In genomic region chr9:121055642-121056143, GRCh38 we compare ENCODE assay signal across 8 cellular contexts. TPM values are rescaled to one million over a fixed set of nuclear protein-coding genes. Genes with fewer than 3 reads are reported as not detected.
DNase-seq lines count a peak whose midpoint lies in the region; ATAC-seq and TF ChIP-seq lines count a peak whose summit lies in the region.

No MANE protein-coding gene starts in this region.

- peak; percentile 15 for DNase-seq in ACHN
- DNase-seq in GM20000 (ENCODE audit: low spot score): no peak
- DNase-seq in SK-MEL-5 (ENCODE audit: low read depth, low spot score): peak; percentile 64
- peak; percentile 71 for DNase-seq in iPS-NIHi11 (ENCODE audit: low spot score)
- no peak for DNase-seq in T-helper 2 cell
- DNase-seq in AG08395 (ENCODE audit: low spot score): no peak
- no peak for DNase-seq in midbrain (lab: John Stamatoyannopoulos, UW)

- TF ChIP-seq CTCF in GM20000 (IDR thresholded peaks at IDR 0.05; ENCODE audit: extremely low read depth, missing control alignments): peak; percentile 1

- in situ Hi-C loops in ACHN (cut with HindIII; ENCODE audit: low pct_ligation_motif_present, low pct_unique_long_range_greater_than_20kb, low sequenced_read_pairs) (no loop called here), SK-MEL-5 (cut with HindIII; ENCODE audit: low pct_unique_long_range_greater_than_20kb, low sequenced_read_pairs) (no loop called here)

- no peak for ATAC-seq in GM21825 (IDR thresholded peaks at IDR 0.05; ENCODE audit: unreplicated experiment)

RNA-seq across cellular contexts. Expression of gene C5, which starts 5.6 kb away (rescaled TPM):
- total RNA-seq in SK-MEL-5 (2014; rRNA removed; shearing (Covaris generic)): 1.8 and 1.9 TPM in 2 replicates
- 0.85 and 2.5 TPM in 2 replicates for polyA plus RNA-seq in SK-MEL-5 (2015; cell fraction: cytosol; rRNA removed)
- 5.3 and 9.1 TPM in 2 replicates for polyA plus RNA-seq in SK-MEL-5 (2015; cell fraction: nucleus; rRNA removed)

RNA-seq across cellular contexts. Expression of gene CNTRL, which starts 19.1 kb away (rescaled TPM):
- total RNA-seq in SK-MEL-5 (2014; rRNA removed; shearing (Covaris generic)): 27.2 and 28.9 TPM in 2 replicates
- 15.9 and 21.2 TPM in 2 replicates for polyA plus RNA-seq in SK-MEL-5 (2015; cell fraction: cytosol; rRNA removed)
- 36.1 and 40.0 TPM in 2 replicates for polyA plus RNA-seq in SK-MEL-5 (2015; cell fraction: nucleus; rRNA removed)

Comparison
In these comparisons a context has a peak if more than half of its experiments do, and no peak if none do; other contexts are left out.
1. DNase-seq: peak in ACHN (single experiment), SK-MEL-5 (single experiment) and iPS-NIHi11 (single experiment); none in GM20000 (single experiment), T-helper 2 cell (0 of 5), AG08395 (single experiment) and midbrain (single experiment).